7 cellular contexts compared by ENCODE assay signal in the genomic region with DNA sequence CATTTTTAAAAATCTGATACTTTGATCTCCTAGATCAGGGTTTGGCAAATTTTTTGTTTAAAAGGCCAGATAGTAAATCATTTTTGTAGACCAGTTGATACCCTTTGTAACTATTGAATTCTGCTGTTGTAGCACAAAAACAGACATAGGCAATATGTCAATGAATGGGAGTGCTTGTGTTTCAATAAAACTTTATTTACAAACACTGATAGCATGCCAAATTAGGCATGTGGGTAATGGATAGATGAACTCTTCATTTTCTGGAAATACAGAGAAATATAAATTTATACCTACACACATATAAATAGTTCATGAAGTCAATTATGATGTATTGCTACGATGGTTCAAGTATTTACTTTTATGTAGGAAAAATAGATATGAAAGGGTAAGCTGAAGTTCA.
"Had no signal": no experiment of that assay in that cellular context is flagged by ENCODE, and none has a peak within 500 bp of the region (broad histone marks: within the 10 kb centered on the region; RNA-seq: fewer than 3 reads in every experiment).

No MANE protein-coding gene starts in this region.

- DNase-seq: GDM1, GF-D8 had no signal

- FAIRE-seq: G401.6, GM12891, GM12892, GM18507, GM19239 had no signal
